Comparison of ENCODE assay signal across 9 cellular contexts in the genomic region with DNA sequence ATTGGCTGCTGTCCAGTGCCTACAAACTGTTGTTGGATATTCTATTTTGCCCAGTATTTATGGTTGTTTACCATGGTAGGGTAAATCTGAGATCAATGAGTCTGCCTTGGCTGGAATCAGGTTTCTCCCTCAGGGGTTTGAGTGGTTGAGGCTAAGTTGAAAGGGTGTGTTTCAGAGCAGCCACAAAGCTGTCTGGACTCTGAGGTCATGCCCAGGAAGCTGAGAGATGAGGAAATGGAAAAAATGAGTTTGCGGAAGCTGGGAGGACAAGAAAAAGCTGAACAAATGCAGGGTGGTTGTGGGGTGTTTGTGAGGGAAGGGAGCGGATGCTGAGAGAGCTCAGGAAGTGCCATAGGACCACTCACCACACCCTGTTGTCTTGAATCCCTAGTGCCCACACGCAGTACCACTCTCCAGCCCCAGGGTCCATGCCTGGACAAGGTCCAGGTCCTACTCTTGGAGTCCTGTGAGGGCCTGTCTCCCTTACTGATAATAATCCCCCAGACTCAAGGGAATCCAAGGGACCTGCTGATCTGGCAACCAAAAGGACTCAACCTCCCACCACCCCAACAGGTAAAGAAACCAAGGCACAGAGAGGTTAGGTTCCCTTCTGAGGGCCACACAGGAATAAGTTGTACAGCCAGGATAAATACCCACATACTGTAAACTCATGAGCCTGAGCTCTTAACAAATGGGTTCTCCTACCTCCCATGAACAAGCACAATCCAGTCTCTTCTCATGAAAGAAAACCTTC.
DNase-seq lines count a peak whose midpoint lies in the region; ATAC-seq and TF ChIP-seq lines count a peak whose summit lies in the region.
"Had no signal": no experiment of that assay in that cellular context is flagged by ENCODE, and none has a peak within 500 bp of the region (broad histone marks: within the 10 kb centered on the region; RNA-seq: fewer than 3 reads in every experiment).

No MANE protein-coding gene starts in this region.

- H3K36me3 ChIP-seq in kidney epithelial cell (ENCODE audit: control insufficient read depth, insufficient read depth, low read length) (no peaks in the 10 kb centered on the region), ascending aorta (no peaks in the 10 kb centered on the region)

- in situ Hi-C loops in astrocyte of the cerebellum (cut with HindIII; ENCODE audit: low sequenced_read_pairs) = no loop called here

- H3K4me3 ChIP-seq in astrocyte of the cerebellum (ENCODE audit: low read depth, low read length) = no peak overlapping the region
- no peak overlapping the region for H3K4me3 ChIP-seq in kidney epithelial cell (ENCODE audit: low read depth, low read length)
- H3K4me3 ChIP-seq in ascending aorta = no peak overlapping the region

- intact Hi-C loops in ascending aorta (cut with DNase I) = loop anchor here (5.0 kb wide), 1 partner anchor 72 kb away; no protein-coding TSS in a partner anchor

- peak; percentile 48 for ATAC-seq in HG02623 (IDR thresholded peaks at IDR 0.05; ENCODE audit: unreplicated experiment)

- H3K9me3 ChIP-seq in ascending aorta = no peaks in the 10 kb centered on the region

- peaks cover 7 to 13% of the 10 kb centered on the region in 2 donors for H3K4me1 ChIP-seq in ascending aorta

- TF ChIP-seq CTCF in astrocyte of the cerebellum (IDR thresholded peaks at IDR 0.05; ENCODE audit: low read depth, low read length, missing control alignments) = no peak
- TF ChIP-seq CTCF in kidney epithelial cell (IDR thresholded peaks at IDR 0.05; ENCODE audit: insufficient read depth, low read length, poor library complexity, severe bottlenecking) = no peak
- TF ChIP-seq CTCF in ascending aorta (IDR thresholded peaks at IDR 0.05) = no peak

- DNase-seq in NCI-H2107 treated with DMSO at 0.1 percent for 48 hours (lab: John Stamatoyannopoulos, UW; ENCODE audit: unreplicated experiment) (peak; percentile 67), NCI-H2107 (lab: John Stamatoyannopoulos, UW) (no peak), NOMO-1 (lab: John Stamatoyannopoulos, UW; ENCODE audit: unreplicated experiment in 2 of 2) (peak; percentile 91 to 95), astrocyte of the cerebellum (ENCODE audit: low read depth) (peak; percentile 83), kidney epithelial cell (ENCODE audit: low read depth) (peak; percentile 96), stromal cell of bone marrow (ENCODE audit: low read depth) (peak; percentile 98), ascending aorta (ENCODE audit: low spot score in 2 of 2) (no peak)

- H3K27ac ChIP-seq in ascending aorta = no peak overlapping the region
- H3K27ac ChIP-seq: C4-2B had no signal

- no peaks in the 10 kb centered on the region for H3K27me3 ChIP-seq in kidney epithelial cell (ENCODE audit: control insufficient read depth, insufficient read depth, low read length)
- H3K27me3 ChIP-seq in ascending aorta = no peaks in the 10 kb centered on the region

Comparison
In these comparisons a context has a peak if more than half of its experiments do, and no peak if none do; other contexts are left out.
1. DNase-seq: peak in NCI-H2107 treated with DMSO at 0.1 percent for 48 hours (single experiment), NOMO-1 (2 of 2), astrocyte of the cerebellum (single experiment), kidney epithelial cell (single experiment) and stromal cell of bone marrow (single experiment); none in NCI-H2107 (single experiment) and ascending aorta (0 of 2).